Comparison of ENCODE assay signal across 10 cellular contexts in the genomic region with DNA sequence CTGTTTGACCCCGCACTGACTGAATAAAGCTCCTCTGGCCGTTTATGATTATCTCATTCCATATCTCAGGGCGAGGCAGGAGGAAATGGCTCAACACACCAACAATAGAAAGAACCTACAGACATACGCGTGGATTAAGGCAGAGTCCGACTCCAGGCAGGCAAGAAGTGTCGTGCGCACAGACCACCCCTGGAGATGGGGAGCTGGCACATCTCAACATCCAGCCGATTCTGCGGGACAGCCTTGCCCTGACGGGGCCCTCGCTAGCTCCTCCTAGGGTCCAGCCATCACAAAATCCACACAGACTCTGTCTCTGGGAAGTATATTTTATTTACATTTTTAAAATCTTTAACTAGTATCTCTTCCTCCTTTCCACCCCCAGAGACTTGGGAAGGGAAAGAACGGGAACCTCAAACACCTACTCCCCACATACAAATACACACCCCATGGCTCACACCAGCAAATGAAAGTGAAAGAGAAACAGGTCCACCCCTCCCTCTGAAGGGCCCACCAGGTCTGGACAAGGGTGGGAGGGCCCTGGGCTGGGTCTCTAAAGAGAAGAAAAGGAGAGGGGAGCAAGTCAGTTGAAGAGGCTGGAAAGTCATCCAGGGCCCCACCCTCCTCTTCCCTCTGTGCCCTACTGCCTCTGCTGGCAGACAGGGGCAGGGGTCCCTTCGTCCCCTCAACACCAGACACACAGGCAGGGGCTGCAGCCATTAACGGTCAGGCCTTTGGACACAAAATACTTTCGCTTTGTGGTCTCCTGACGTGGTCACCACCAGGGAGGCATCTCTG. TPM values are rescaled to one million over a fixed set of nuclear protein-coding genes. Genes with fewer than 3 reads are reported as not detected.
A peak's percentile ranks its signal among the peaks of the same experiment; 100 is the strongest.
DNase-seq lines count a peak whose midpoint lies in the region; ATAC-seq and TF ChIP-seq lines count a peak whose summit lies in the region.
"Had no signal": no experiment of that assay in that cellular context is flagged by ENCODE, and none has a peak within 500 bp of the region (broad histone marks: within the 10 kb centered on the region; RNA-seq: fewer than 3 reads in every experiment).

No MANE protein-coding gene starts in this region.

- H4K20me1 ChIP-seq in DND-41 (ENCODE audit: insufficient read depth, low read length) (peaks cover 26% of the 10 kb centered on the region), Loucy (ENCODE audit: insufficient read depth, low read length, poor library complexity, severe bottlenecking) (peaks cover 10% of the 10 kb centered on the region)

- peak; percentile 83 for ATAC-seq in DND-41 (ENCODE audit: insufficient read depth, low read depth)
- ATAC-seq in natural killer cell treated with Interleukin-12 subunit alpha and Interleukin-12 subunit beta and Interleukin-15 and Interleukin-18, amount 100 ng/mL, for 72 hours = peak; percentile 62 to 75

- peaks cover 14 to 28% of the 10 kb centered on the region in 2 donors for H3K4me1 Mint-ChIP-seq in natural killer cell treated with Interleukin-12 subunit alpha and Interleukin-12 subunit beta and Interleukin-15 and Interleukin-18, amount 100 ng/mL, for 72 hours (ENCODE audit: low read depth in 2 of 2)

- peak; percentile 58 for DNase-seq in DND-41
- no peak for DNase-seq in natural killer cell treated with Interleukin-12 subunit alpha and Interleukin-12 subunit beta and Interleukin-15 and Interleukin-18, amount 100 ng/mL, for 72 hours (ENCODE audit: low spot score)
- DNase-seq in head of caudate nucleus = no peak
- no peak for DNase-seq in amniotic stem cell (lab: John Stamatoyannopoulos, UW)
- DNase-seq in NCI-H526 (lab: John Stamatoyannopoulos, UW) = no peak
- DNase-seq: MM.1S, NCI-H748 treated with DMSO at 0.1 percent for 48 hours, occipital lobe had no signal

- intact Hi-C loops in head of caudate nucleus (cut with DNase I) = no loop called here

- peak overlapping the region in 1 of 2 donors; percentile 69 for H3K27ac Mint-ChIP-seq in natural killer cell treated with Interleukin-12 subunit alpha and Interleukin-12 subunit beta and Interleukin-15 and Interleukin-18, amount 100 ng/mL, for 72 hours

- peaks cover 16% of the 10 kb centered on the region for H3K4me1 ChIP-seq in DND-41 (ENCODE audit: insufficient read depth, low read length)
- peaks cover 6% of the 10 kb centered on the region for H3K4me1 ChIP-seq in Loucy (ENCODE audit: insufficient read depth, low read length, poor library complexity, severe bottlenecking)
- peaks cover 67 to 69% of the 10 kb centered on the region in 2 donors for H3K4me1 ChIP-seq in duodenal mucosa (ENCODE audit: control insufficient read depth in 1 of 2, insufficient read depth in 2 of 2, low read length in 2 of 2)

- H3K4me3 Mint-ChIP-seq in natural killer cell treated with Interleukin-12 subunit alpha and Interleukin-12 subunit beta and Interleukin-15 and Interleukin-18, amount 100 ng/mL, for 72 hours = no peak overlapping the region

- no peaks in the 10 kb centered on the region for H3K27me3 ChIP-seq in DND-41 (ENCODE audit: insufficient read depth, low read length, poor library complexity)
- no peaks in the 10 kb centered on the region for H3K27me3 ChIP-seq in Loucy (ENCODE audit: insufficient read depth, low read length, poor library complexity, severe bottlenecking)
- no peaks in the 10 kb centered on the region for H3K27me3 ChIP-seq in duodenal mucosa (ENCODE audit: control insufficient read depth in 1 of 2, insufficient read depth in 2 of 2, low read length in 2 of 2)

- no peaks in the 10 kb centered on the region for H3K9me3 Mint-ChIP-seq in natural killer cell treated with Interleukin-12 subunit alpha and Interleukin-12 subunit beta and Interleukin-15 and Interleukin-18, amount 100 ng/mL, for 72 hours

- H3K9me3 ChIP-seq in DND-41 (ENCODE audit: insufficient read depth, low read length, severe bottlenecking) (no peaks in the 10 kb centered on the region), Loucy (ENCODE audit: insufficient read depth, low read depth, low read length) (no peaks in the 10 kb centered on the region), duodenal mucosa (ENCODE audit: control insufficient read depth in 1 of 2, low read length in 2 of 2) (no peaks in the 10 kb centered on the region)

- H3K27me3 Mint-ChIP-seq in natural killer cell treated with Interleukin-12 subunit alpha and Interleukin-12 subunit beta and Interleukin-15 and Interleukin-18, amount 100 ng/mL, for 72 hours = no peaks in the 10 kb centered on the region

- H3K27ac ChIP-seq in DND-41 (ENCODE audit: low read length) = no peak overlapping the region; the same call in 1 of the 2 replicates
- peak overlapping the region; percentile 73 for H3K27ac ChIP-seq in duodenal mucosa (ENCODE audit: low read depth, low read length)

- H3F3A ChIP-seq in Loucy (ENCODE audit: low read depth) = no peaks in the 10 kb centered on the region

- H3K36me3 ChIP-seq in DND-41 (ENCODE audit: insufficient read depth, low read length) = peaks cover 50% of the 10 kb centered on the region
- peaks cover 15% of the 10 kb centered on the region; the same call in 1 of the 2 replicates for H3K36me3 ChIP-seq in Loucy (ENCODE audit: insufficient read depth, low read length)
- H3K36me3 ChIP-seq in duodenal mucosa (ENCODE audit: control insufficient read depth in 1 of 2, insufficient read depth in 2 of 2, low read length in 2 of 2) = peaks cover 16 to 37% of the 10 kb centered on the region in 2 donors

- H3K4me2 ChIP-seq in DND-41 (ENCODE audit: insufficient read depth, low read length) (no peak overlapping the region), Loucy (ENCODE audit: low read depth, low read length, poor library complexity, severe bottlenecking) (no peak overlapping the region)

- H3K79me2 ChIP-seq in DND-41 (ENCODE audit: insufficient read depth, low read length) (peaks cover 14% of the 10 kb centered on the region), Loucy (ENCODE audit: insufficient read depth, low read length) (peaks cover 15% of the 10 kb centered on the region)

- no peak overlapping the region for H2AFZ ChIP-seq in DND-41 (ENCODE audit: low read depth, low read length)
- H2AFZ ChIP-seq in Loucy (ENCODE audit: low read length) = no peak overlapping the region

- no peak overlapping the region for H3K9ac ChIP-seq in DND-41 (ENCODE audit: low read depth, low read length)
- H3K9ac ChIP-seq in Loucy (ENCODE audit: low read depth, low read length, poor library complexity, severe bottlenecking) = no peak overlapping the region
- H3K9ac ChIP-seq in duodenal mucosa (ENCODE audit: low read depth in 1 of 2, low read length in 2 of 2) = peak overlapping the region; percentile 44 to 51

- H3K4me3 ChIP-seq in DND-41 (ENCODE audit: low read depth in 1 of 2, low read length in 2 of 2) (no peak overlapping the region), Loucy (ENCODE audit: low read length, poor library complexity, severe bottlenecking) (no peak overlapping the region), duodenal mucosa (ENCODE audit: low read depth in 1 of 2, low read length in 2 of 2) (peak overlapping the region; percentile 15 to 30)

- H3K36me3 Mint-ChIP-seq in natural killer cell treated with Interleukin-12 subunit alpha and Interleukin-12 subunit beta and Interleukin-15 and Interleukin-18, amount 100 ng/mL, for 72 hours = no peaks in the 10 kb centered on the region

- H3K9me2 ChIP-seq in Loucy (replicated peaks; ENCODE audit: low read depth, low read length) = no peaks in the 10 kb centered on the region

- TF ChIP-seq CTCF in DND-41 (IDR thresholded peaks at IDR 0.05; ENCODE audit: borderline replicate concordance, extremely low read depth, low read length, poor library complexity, severe bottlenecking) (peak; percentile 10), Loucy (conservative IDR thresholded peaks at IDR 0.05; ENCODE audit: low read length) (peak; percentile 27; the same call in 1 of the 2 replicates)

RNA-seq across cellular contexts. Expression of a gene that starts 3.2 kb away (rescaled TPM):
- total RNA-seq in natural killer cell treated with Interleukin-12 subunit alpha and Interleukin-12 subunit beta and Interleukin-15 and Interleukin-18, amount 100 ng/mL, for 72 hours = 1 to 10 TPM; 2.6 to 3.0 TPM
- total RNA-seq: occipital lobe had no signal

RNA-seq across cellular contexts. Expression of a gene that starts 5.9 kb away (rescaled TPM):
- total RNA-seq in natural killer cell treated with Interleukin-12 subunit alpha and Interleukin-12 subunit beta and Interleukin-15 and Interleukin-18, amount 100 ng/mL, for 72 hours = 100 to 1,000 TPM in 1 of 2 donors, 10 to 100 TPM in 1; 75.6 to 104 TPM

RNA-seq across cellular contexts. Expression of a gene that starts 6.3 kb away (rescaled TPM):
- 10 to 100 TPM; 20.6 to 22.0 TPM for total RNA-seq in natural killer cell treated with Interleukin-12 subunit alpha and Interleukin-12 subunit beta and Interleukin-15 and Interleukin-18, amount 100 ng/mL, for 72 hours

RNA-seq across cellular contexts. Expression of a gene that starts 28.3 kb away (rescaled TPM):
- total RNA-seq in natural killer cell treated with Interleukin-12 subunit alpha and Interleukin-12 subunit beta and Interleukin-15 and Interleukin-18, amount 100 ng/mL, for 72 hours = 10 to 100 TPM; 42.8 to 79.0 TPM

RNA-seq across cellular contexts. Expression of a gene that starts 47.0 kb away (rescaled TPM):
- total RNA-seq in natural killer cell treated with Interleukin-12 subunit alpha and Interleukin-12 subunit beta and Interleukin-15 and Interleukin-18, amount 100 ng/mL, for 72 hours = 100 to 1,000 TPM; 509 to 675 TPM

Comparison
In these comparisons a context has a peak if more than half of its experiments do, and no peak if none do; other contexts are left out.
1. H3K4me3 ChIP-seq: peak in duodenal mucosa (2 of 2); none in DND-41 (0 of 2) and Loucy (single experiment).
2. H3K9ac ChIP-seq: peak in duodenal mucosa (2 of 2); none in DND-41 (single experiment) and Loucy (single experiment).